ENCODE assay signal across 15 cellular contexts in the genomic region with DNA sequence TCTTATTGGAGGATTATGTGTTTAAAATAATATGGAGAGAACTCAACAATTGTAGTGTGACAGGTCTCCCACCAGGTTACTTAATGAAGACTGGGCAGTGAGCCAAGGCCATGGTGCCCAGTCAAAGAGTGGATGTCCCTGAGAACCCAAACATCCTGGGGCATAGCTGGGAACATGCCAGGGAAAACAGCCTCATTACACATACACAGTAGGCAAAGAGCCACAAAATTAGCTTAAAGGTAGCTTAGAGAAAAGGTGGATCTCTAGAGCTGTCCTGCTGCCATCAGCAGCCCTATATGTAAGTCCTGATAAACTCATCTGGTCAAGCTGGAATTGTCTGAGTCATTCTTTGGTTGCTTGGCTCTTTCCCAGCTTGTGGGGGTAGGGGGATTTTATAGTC.
DNase-seq lines count a peak whose midpoint lies in the region; ATAC-seq and TF ChIP-seq lines count a peak whose summit lies in the region.
"Had no signal": no experiment of that assay in that cellular context is flagged by ENCODE, and none has a peak within 500 bp of the region (broad histone marks: within the 10 kb centered on the region; RNA-seq: fewer than 3 reads in every experiment).

No MANE protein-coding gene starts in this region.

- no peak for ATAC-seq in GM19324 (IDR thresholded peaks at IDR 0.05; ENCODE audit: low FRiP score, unreplicated experiment)
- ATAC-seq: T-cell, upper lobe of right lung had no signal

- peaks cover 28% of the 10 kb centered on the region for H3K4me1 Mint-ChIP-seq in chondrocyte (ENCODE audit: low read depth)
- no peaks in the 10 kb centered on the region for H3K4me1 Mint-ChIP-seq in activated T-helper 2 cell treated with anti-CD3 and anti-CD28 coated beads, Interferon-gamma antibody, Interleukin-2, Interleukin-4, amounts not matched to agents 10 μg/mL and 5 μg/mL and 100 μg/mL, durations not matched to agents 14 hours and 24 hours and 36 hours (ENCODE audit: low read depth)
- H3K4me1 Mint-ChIP-seq: T-cell had no signal

- TF ChIP-seq CTCF in chondrocyte (IDR thresholded peaks at IDR 0.05): no peak

- H3K36me3 Mint-ChIP-seq in chondrocyte (ENCODE audit: low read depth): no peaks in the 10 kb centered on the region
- no peaks in the 10 kb centered on the region for H3K36me3 Mint-ChIP-seq in activated T-helper 2 cell treated with anti-CD3 and anti-CD28 coated beads, Interferon-gamma antibody, Interleukin-2, Interleukin-4, amounts not matched to agents 10 μg/mL and 5 μg/mL and 100 μg/mL, durations not matched to agents 14 hours and 24 hours and 36 hours (ENCODE audit: low read depth)
- H3K36me3 Mint-ChIP-seq: T-cell had no signal

- H3K27ac Mint-ChIP-seq in chondrocyte (ENCODE audit: unreplicated experiment): peak overlapping the region; percentile 29
- no peak overlapping the region for H3K27ac Mint-ChIP-seq in activated T-helper 2 cell treated with anti-CD3 and anti-CD28 coated beads, Interferon-gamma antibody, Interleukin-2, Interleukin-4, amounts not matched to agents 10 μg/mL and 5 μg/mL and 100 μg/mL, durations not matched to agents 14 hours and 24 hours and 36 hours
- H3K27ac Mint-ChIP-seq: T-cell had no signal

- no peaks in the 10 kb centered on the region for H3K27me3 Mint-ChIP-seq in chondrocyte (ENCODE audit: low read depth)
- peaks cover 4% of the 10 kb centered on the region for H3K27me3 Mint-ChIP-seq in activated T-helper 2 cell treated with anti-CD3 and anti-CD28 coated beads, Interferon-gamma antibody, Interleukin-2, Interleukin-4, amounts not matched to agents 10 μg/mL and 5 μg/mL and 100 μg/mL, durations not matched to agents 14 hours and 24 hours and 36 hours (ENCODE audit: low read depth)

- DNase-seq in DMS 273 (lab: John Stamatoyannopoulos, UW; ENCODE audit: unreplicated experiment) (peak; percentile 83), NCI-H1105 treated with DMSO at 0.1 percent for 48 hours (lab: John Stamatoyannopoulos, UW) (peak; percentile 95), NCI-H748 (lab: John Stamatoyannopoulos, UW; ENCODE audit: unreplicated experiment) (peak; percentile 97), chondrocyte (ENCODE audit: low spot score) (no peak), activated T-cell treated with anti-CD3 and anti-CD28 coated beads for 4 hours (no peak), AG08395 (ENCODE audit: low spot score) (no peak)
- no peak for DNase-seq in activated T-helper 2 cell treated with anti-CD3 and anti-CD28 coated beads, Interferon-gamma antibody, Interleukin-2, Interleukin-4, amounts not matched to agents 10 μg/mL and 5 μg/mL and 100 μg/mL, durations not matched to agents 14 hours and 24 hours and 36 hours (ENCODE audit: low spot score)
- DNase-seq: activated CD4-positive, alpha-beta T cell treated with anti-CD3 and anti-CD28 coated beads, Interleukin-2, amount 50 U/mL, for 4 hours; activated naive CD4-positive, alpha-beta T cell treated with anti-CD3 and anti-CD28 coated beads, Interleukin-2, amount 50 U/mL, for 16 hours; colonic mucosa; GF-D8; NCI-H526 treated with DMSO at 0.1 percent for 48 hours; T-cell; upper lobe of right lung had no signal

- peaks cover 3% of the 10 kb centered on the region for H3K9me3 Mint-ChIP-seq in chondrocyte (ENCODE audit: low read depth)
- H3K9me3 Mint-ChIP-seq in activated T-helper 2 cell treated with anti-CD3 and anti-CD28 coated beads, Interferon-gamma antibody, Interleukin-2, Interleukin-4, amounts not matched to agents 10 μg/mL and 5 μg/mL and 100 μg/mL, durations not matched to agents 14 hours and 24 hours and 36 hours: no peaks in the 10 kb centered on the region

- intact Hi-C loops in activated T-helper 2 cell treated with anti-CD3 and anti-CD28 coated beads, Interferon-gamma antibody, Interleukin-2, Interleukin-4, amounts not matched to agents 10 μg/mL and 5 μg/mL and 100 μg/mL, durations not matched to agents 14 hours and 24 hours and 36 hours (cut with micrococcal nuclease): no loop called here

- H3K4me3 Mint-ChIP-seq in chondrocyte (ENCODE audit: unreplicated experiment): no peak overlapping the region
- H3K4me3 Mint-ChIP-seq in activated T-helper 2 cell treated with anti-CD3 and anti-CD28 coated beads, Interferon-gamma antibody, Interleukin-2, Interleukin-4, amounts not matched to agents 10 μg/mL and 5 μg/mL and 100 μg/mL, durations not matched to agents 14 hours and 24 hours and 36 hours (ENCODE audit: low read depth): no peak overlapping the region
- H3K4me3 Mint-ChIP-seq: T-cell had no signal

Comparison
In these comparisons a context has a peak if more than half of its experiments do, and no peak if none do; other contexts are left out.
1. DNase-seq: peak in DMS 273 (single experiment), NCI-H1105 treated with DMSO at 0.1 percent for 48 hours (single experiment) and NCI-H748 (single experiment); none in chondrocyte (single experiment), activated T-cell treated with anti-CD3 and anti-CD28 coated beads for 4 hours (single experiment), activated T-helper 2 cell treated with anti-CD3 and anti-CD28 coated beads, Interferon-gamma antibody, Interleukin-2, Interleukin-4, amounts not matched to agents 10 μg/mL and 5 μg/mL and 100 μg/mL, durations not matched to agents 14 hours and 24 hours and 36 hours (single experiment) and AG08395 (single experiment).